9 cellular contexts compared by ENCODE assay signal in genomic region chrX:152904151-152905080, GRCh38. TPM values are rescaled to one million over a fixed set of nuclear protein-coding genes. Genes with fewer than 3 reads are reported as not detected.
DNase-seq lines count a peak whose midpoint lies in the region; ATAC-seq, FAIRE-seq and TF ChIP-seq lines count a peak whose summit lies in the region.
"Had no signal": no experiment of that assay in that cellular context is flagged by ENCODE, and none has a peak within 500 bp of the region (broad histone marks: within the 10 kb centered on the region; RNA-seq: fewer than 3 reads in every experiment).

No MANE protein-coding gene starts in this region.

- ATAC-seq in right cardiac atrium (peak in 1 of 2 donors; percentile 46), GM19324 (IDR thresholded peaks at IDR 0.05; ENCODE audit: low FRiP score, unreplicated experiment) (no peak), GM19023 (IDR thresholded peaks at IDR 0.05; ENCODE audit: unreplicated experiment) (no peak)
- ATAC-seq: T-helper 17 cell had no signal

- no peak overlapping the region for H3K27ac Mint-ChIP-seq in Calu3 (ENCODE audit: unreplicated experiment)
- no peak overlapping the region for H3K27ac Mint-ChIP-seq in activated naive CD8-positive, alpha-beta T cell treated with anti-CD3 and anti-CD28 coated beads for 36 hours
- H3K27ac Mint-ChIP-seq: T-helper 17 cell had no signal

- H3K27me3 ChIP-seq in HAP-1 (ENCODE audit: low read depth) (no peaks in the 10 kb centered on the region), right cardiac atrium (ENCODE audit: control insufficient read depth, insufficient read depth) (no peaks in the 10 kb centered on the region), small intestine (ENCODE audit: control insufficient read depth in 2 of 2, insufficient read depth in 2 of 2, low read length in 2 of 2) (peaks cover 0 to 4% of the 10 kb centered on the region in 2 donors)

- TF ChIP-seq CTCF in Calu3 (IDR thresholded peaks at IDR 0.05; ENCODE audit: unreplicated experiment): peak; percentile 66

- 24% methylated on average over 20 of the region's 20 CpGs for WGBS in right cardiac atrium
- WGBS in small intestine, 3 donors: 26 to 37% (median 32%) methylated on average over 16 to 20 of the region's 20 CpGs

- no peaks in the 10 kb centered on the region for H3K36me3 Mint-ChIP-seq in Calu3 (ENCODE audit: insufficient read depth, unreplicated experiment)
- H3K36me3 Mint-ChIP-seq in activated naive CD8-positive, alpha-beta T cell treated with anti-CD3 and anti-CD28 coated beads for 36 hours: no peaks in the 10 kb centered on the region

- H3K9me3 Mint-ChIP-seq in Calu3 (ENCODE audit: low read depth, unreplicated experiment): no peaks in the 10 kb centered on the region
- no peaks in the 10 kb centered on the region for H3K9me3 Mint-ChIP-seq in activated naive CD8-positive, alpha-beta T cell treated with anti-CD3 and anti-CD28 coated beads for 36 hours

- DNase-seq in Calu3 (peak; percentile 61), HAP-1 (ENCODE audit: low spot score in 2 of 2) (peak; percentile 55 to 80), OCI-M1 (lab: John Stamatoyannopoulos, UW) (peak; percentile 52), right cardiac atrium (peak in 2 of 3 donors; percentile 66 to 77), small intestine (peak; percentile 28)
- peak; percentile 16 for DNase-seq in activated naive CD8-positive, alpha-beta T cell treated with anti-CD3 and anti-CD28 coated beads for 36 hours

- no peak overlapping the region for H3K4me3 ChIP-seq in HAP-1
- no peak overlapping the region for H3K4me3 ChIP-seq in right cardiac atrium (ENCODE audit: low read length)
- H3K4me3 ChIP-seq in small intestine (ENCODE audit: low read depth in 1 of 2, low read length in 2 of 2): no peak overlapping the region

- no peak for FAIRE-seq in small intestine (lab: Jason Lieb, UNC)

- H3K4me1 Mint-ChIP-seq in Calu3 (ENCODE audit: low read depth, unreplicated experiment): peaks cover 5% of the 10 kb centered on the region
- peaks cover 1% of the 10 kb centered on the region for H3K4me1 Mint-ChIP-seq in activated naive CD8-positive, alpha-beta T cell treated with anti-CD3 and anti-CD28 coated beads for 36 hours
- H3K4me1 Mint-ChIP-seq: T-helper 17 cell had no signal

- CTCF ChIA-PET in Calu3 (lab: Charles Lee): no interaction called here

- H3K27ac ChIP-seq in right cardiac atrium (ENCODE audit: low read length) (no peak overlapping the region), small intestine (ENCODE audit: low read depth in 1 of 2, low read length in 1 of 2) (no peak overlapping the region)

- H3K4me3 Mint-ChIP-seq in Calu3 (ENCODE audit: low read depth, unreplicated experiment): no peak overlapping the region
- H3K4me3 Mint-ChIP-seq in activated naive CD8-positive, alpha-beta T cell treated with anti-CD3 and anti-CD28 coated beads for 36 hours: no peak overlapping the region
- H3K4me3 Mint-ChIP-seq: T-helper 17 cell had no signal

- peaks cover 3% of the 10 kb centered on the region; the same call in 1 of the 2 replicates for H3K4me1 ChIP-seq in HAP-1
- no peaks in the 10 kb centered on the region for H3K4me1 ChIP-seq in right cardiac atrium (ENCODE audit: control insufficient read depth, insufficient read depth, low read length)
- no peaks in the 10 kb centered on the region for H3K4me1 ChIP-seq in small intestine (ENCODE audit: control insufficient read depth in 2 of 2, insufficient read depth in 1 of 2, low read depth in 1 of 2, low read length in 1 of 2)

- H3K36me3 ChIP-seq in HAP-1 (replicated peaks) (no peaks in the 10 kb centered on the region), small intestine (ENCODE audit: control insufficient read depth in 2 of 2, insufficient read depth in 2 of 2, low read length in 2 of 2) (no peaks in the 10 kb centered on the region)

- no peaks in the 10 kb centered on the region for H3K27me3 Mint-ChIP-seq in Calu3 (ENCODE audit: unreplicated experiment)
- H3K27me3 Mint-ChIP-seq in activated naive CD8-positive, alpha-beta T cell treated with anti-CD3 and anti-CD28 coated beads for 36 hours: no peaks in the 10 kb centered on the region

- H3K9me3 ChIP-seq in HAP-1 (no peaks in the 10 kb centered on the region), right cardiac atrium (ENCODE audit: control insufficient read depth, low read length) (no peaks in the 10 kb centered on the region), small intestine (ENCODE audit: control insufficient read depth, low read depth) (no peaks in the 10 kb centered on the region)

- intact Hi-C loops in Calu3 (cut with micrococcal nuclease; ENCODE audit: unreplicated experiment): no loop called here
- intact Hi-C loops in right cardiac atrium (cut with DNase I): no loop called here

- in situ Hi-C loops in HAP-1 (cut with MboI; ENCODE audit: low sequenced_read_pairs): no loop called here

- BruUV-seq in Calu3 (replicated peaks; lab: Mats Ljungman, UMichigan): no TSS peak

RNA-seq across cellular contexts. Expression of gene ZNF185, which starts 6.5 kb away (rescaled TPM):
- total RNA-seq in Calu3 (2022) (24.3 and 25.2 TPM in 2 replicates), right cardiac atrium (1 to 10 TPM; 1.4 to 2.4 (median 1.4) TPM)
- 1 to 10 TPM; 1.3 to 1.5 TPM for total RNA-seq in activated naive CD8-positive, alpha-beta T cell treated with anti-CD3 and anti-CD28 coated beads for 36 hours
- polyA plus RNA-seq in right cardiac atrium (0.86 TPM), small intestine (1 to 10 TPM in 2 of 3 donors, under 1 TPM in 1; 0.45 to 1.4 (median 1.1) TPM)

Comparison
In these comparisons a context has a peak if more than half of its experiments do, and no peak if none do; other contexts are left out.
1. DNase-seq: peak in every context shown above with its lines; median percentile 72 in right cardiac atrium; 68 in HAP-1; 61 in Calu3; 52 in OCI-M1; 28 in small intestine; 16 in activated naive CD8-positive, alpha-beta T cell treated with anti-CD3 and anti-CD28 coated beads for 36 hours.